8 cellular contexts compared by ENCODE assay signal in the genomic region with DNA sequence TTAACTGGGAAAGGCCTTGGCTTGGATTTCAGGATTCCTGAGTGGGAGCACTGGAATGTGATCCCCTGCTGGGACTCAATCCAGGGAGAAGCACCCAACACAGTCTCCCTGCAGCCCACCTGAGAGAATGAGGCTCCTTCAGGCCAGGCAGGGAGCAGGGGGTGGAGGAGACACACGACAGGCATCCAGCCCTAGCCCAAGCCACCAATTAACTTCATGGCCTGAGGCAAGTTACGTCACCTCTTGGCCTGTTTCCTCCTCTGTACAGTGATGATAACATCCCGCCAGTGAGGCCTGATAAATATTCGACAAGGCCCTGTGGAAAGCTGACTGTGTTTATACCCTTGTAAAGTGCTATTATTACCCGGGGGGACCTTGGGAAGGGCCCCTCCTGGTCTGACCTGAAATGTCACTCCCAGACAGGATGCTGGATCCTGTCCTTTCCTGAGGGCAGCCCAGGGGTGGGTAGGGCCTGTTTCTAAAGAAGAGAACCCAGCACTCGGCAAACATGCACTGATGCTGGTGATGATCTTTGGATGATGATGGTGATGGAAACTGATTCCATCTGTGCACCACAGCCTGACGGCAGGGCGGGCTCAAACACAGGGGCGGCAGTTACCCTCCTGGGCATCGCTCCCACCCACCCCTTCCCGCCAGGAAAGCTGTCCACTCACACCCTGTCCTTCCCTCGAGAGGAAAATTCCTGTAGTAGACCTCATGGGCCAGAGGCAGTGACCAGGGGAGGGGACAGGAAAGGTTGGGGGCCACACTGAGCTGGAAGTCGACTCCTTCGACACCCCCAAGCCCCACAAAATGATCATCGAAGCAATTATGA. TPM values are rescaled to one million over a fixed set of nuclear protein-coding genes. Genes with fewer than 3 reads are reported as not detected.
DNase-seq lines count a peak whose midpoint lies in the region; ATAC-seq and TF ChIP-seq lines count a peak whose summit lies in the region.
"Had no signal": no experiment of that assay in that cellular context is flagged by ENCODE, and none has a peak within 500 bp of the region (broad histone marks: within the 10 kb centered on the region; RNA-seq: fewer than 3 reads in every experiment).

No MANE protein-coding gene starts in this region.

- H3K4me3 ChIP-seq in HAP-1 = no peak overlapping the region
- no peak overlapping the region for H3K4me3 ChIP-seq in foreskin fibroblast (ENCODE audit: low read depth in 1 of 2, low read length in 2 of 2)
- H3K4me3 ChIP-seq in smooth muscle cell = no peak overlapping the region

- no peaks in the 10 kb centered on the region for H3K4me1 Mint-ChIP-seq in CD4-positive, alpha-beta T cell (ENCODE audit: low read depth)

- CTCF ChIA-PET in CD4-positive, alpha-beta T cell (lab: Charles Lee) = no interaction called here

- H3K9ac ChIP-seq in smooth muscle cell (ENCODE audit: low read depth) = no peak overlapping the region

- H4K20me1 ChIP-seq in smooth muscle cell (ENCODE audit: low read depth) = no peaks in the 10 kb centered on the region

- H3K9me3 Mint-ChIP-seq in CD4-positive, alpha-beta T cell = no peaks in the 10 kb centered on the region

- peak overlapping the region; percentile 10 for H3K27ac ChIP-seq in smooth muscle cell (ENCODE audit: low read depth)
- H3K27ac ChIP-seq in CD4-positive, alpha-beta T cell (ENCODE audit: low read depth, low read length) = no peak overlapping the region

- TF ChIP-seq CTCF in foreskin fibroblast (IDR thresholded peaks at IDR 0.05; ENCODE audit: low read depth, low read length) (no peak), smooth muscle cell (IDR thresholded peaks at IDR 0.05; ENCODE audit: borderline replicate concordance, insufficient read depth, poor library complexity, severe bottlenecking) (no peak)
- TF ChIP-seq CTCF in CD4-positive, alpha-beta T cell (IDR thresholded peaks at IDR 0.05) = no peak

- H3K27me3 ChIP-seq in HAP-1 (ENCODE audit: low read depth) (no peaks in the 10 kb centered on the region), smooth muscle cell (ENCODE audit: low read depth) (peaks cover 5% of the 10 kb centered on the region)
- no peaks in the 10 kb centered on the region for H3K27me3 ChIP-seq in CD4-positive, alpha-beta T cell (ENCODE audit: control insufficient read depth, insufficient read depth, low read length)

- H3K27ac Mint-ChIP-seq in CD4-positive, alpha-beta T cell = no peak overlapping the region

- H3K4me2 ChIP-seq in smooth muscle cell = no peak overlapping the region

- 53% methylated on average over 15 of the region's 15 CpGs for WGBS in smooth muscle cell (ENCODE audit: low lambda C conversion rate)

- H3K4me3 Mint-ChIP-seq in CD4-positive, alpha-beta T cell = no peak overlapping the region

- H3K79me2 ChIP-seq in smooth muscle cell (ENCODE audit: low read depth) = no peaks in the 10 kb centered on the region

- no peaks in the 10 kb centered on the region for H3K4me1 ChIP-seq in HAP-1
- H3K4me1 ChIP-seq in smooth muscle cell (ENCODE audit: low read depth) = no peaks in the 10 kb centered on the region

- no peak for ATAC-seq in CD4-positive, alpha-beta T cell (ENCODE audit: poor library complexity)

- in situ Hi-C loops in HAP-1 (cut with MboI; ENCODE audit: low sequenced_read_pairs) (no loop called here), SK-MEL-5 (cut with HindIII; ENCODE audit: low pct_unique_long_range_greater_than_20kb, low sequenced_read_pairs) (no loop called here)

- H3K9me3 ChIP-seq in HAP-1 (no peaks in the 10 kb centered on the region), smooth muscle cell (replicated peaks; ENCODE audit: low read depth) (no peaks in the 10 kb centered on the region)
- H3K9me3 ChIP-seq in CD4-positive, alpha-beta T cell (ENCODE audit: control insufficient read depth, low read length) = no peaks in the 10 kb centered on the region

- H3K36me3 Mint-ChIP-seq in CD4-positive, alpha-beta T cell (ENCODE audit: low read depth) = peaks cover 18% of the 10 kb centered on the region

- POLR2A ChIA-PET in CD4-positive, alpha-beta T cell (lab: Charles Lee) = no interaction called here

- peak; percentile 22 to 66 for DNase-seq in HAP-1 (ENCODE audit: low spot score in 2 of 2)
- peak; percentile 39 for DNase-seq in SK-MEL-5 (ENCODE audit: low read depth, low spot score)
- peak; percentile 88 to 96 for DNase-seq in foreskin fibroblast
- no peak for DNase-seq in smooth muscle cell (lab: John Stamatoyannopoulos, UW; ENCODE audit: unreplicated experiment)
- no peak for DNase-seq in putamen (ENCODE audit: low spot score)
- no peak for DNase-seq in CD4-positive, alpha-beta T cell
- DNase-seq in DMS79 treated with DMSO at 0.1 percent for 48 hours (lab: John Stamatoyannopoulos, UW) = no peak
- DNase-seq: activated CD4-positive, alpha-beta T cell treated with anti-CD3 and anti-CD28 coated beads for 4 hours had no signal

- no peaks in the 10 kb centered on the region for H3K27me3 Mint-ChIP-seq in CD4-positive, alpha-beta T cell

- no peak overlapping the region for H2AFZ ChIP-seq in smooth muscle cell (ENCODE audit: low read depth)

- intact Hi-C loops in CD4-positive, alpha-beta T cell (cut with DNase I, micrococcal nuclease) = no loop called here

- H3F3A ChIP-seq in smooth muscle cell (ENCODE audit: low read depth) = no peaks in the 10 kb centered on the region

- H3K36me3 ChIP-seq in HAP-1 (replicated peaks) (peaks cover 12% of the 10 kb centered on the region), smooth muscle cell (ENCODE audit: low read depth) (no peaks in the 10 kb centered on the region)

RNA-seq across cellular contexts. Expression of a gene that starts 12.4 kb away (rescaled TPM):
- total RNA-seq in SK-MEL-5 (2014; rRNA removed; shearing (Covaris generic)) = 0.61 and 2.2 TPM in 2 replicates
- polyA plus RNA-seq in SK-MEL-5 (2015; cell fraction: cytosol; rRNA removed) = 3.1 and 4.6 TPM in 2 replicates
- polyA plus RNA-seq in SK-MEL-5 (2015; cell fraction: nucleus; rRNA removed) = 7.5 and 11.9 TPM in 2 replicates
- total RNA-seq in smooth muscle cell = 3.1 and 5.6 TPM in 2 replicates
- polyA plus RNA-seq in smooth muscle cell = 4.8 and 6.4 TPM in 2 replicates
- 1 to 10 TPM; 4.6 to 5.4 TPM for total RNA-seq in CD4-positive, alpha-beta T cell

RNA-seq across cellular contexts. Expression of a gene that starts 13.3 kb away (rescaled TPM):
- not detected in 2 replicates for total RNA-seq in SK-MEL-5 (2014; rRNA removed; shearing (Covaris generic))
- 0.14 and 0.29 TPM in 2 replicates for polyA plus RNA-seq in SK-MEL-5 (2015; cell fraction: cytosol; rRNA removed)
- polyA plus RNA-seq in SK-MEL-5 (2015; cell fraction: nucleus; rRNA removed) = 5.1 and 17.0 TPM in 2 replicates
- 2.0 TPM in 1 of 2 replicates, not detected in the other for total RNA-seq in smooth muscle cell
- polyA plus RNA-seq in smooth muscle cell = 1.1 TPM in 1 of 2 replicates, not detected in the other
- total RNA-seq in CD4-positive, alpha-beta T cell = not detected

RNA-seq across cellular contexts. Expression of a gene that starts 20.1 kb away (rescaled TPM):
- total RNA-seq in SK-MEL-5 (2014; rRNA removed; shearing (Covaris generic)) = not detected in 2 replicates
- polyA plus RNA-seq in SK-MEL-5 (2015; cell fraction: cytosol; rRNA removed) = 0.13 TPM in 1 of 2 replicates, not detected in the other
- polyA plus RNA-seq in SK-MEL-5 (2015; cell fraction: nucleus; rRNA removed) = not detected in 2 replicates
- not detected in 2 replicates for total RNA-seq in smooth muscle cell
- not detected in 2 replicates for polyA plus RNA-seq in smooth muscle cell
- not detected for total RNA-seq in CD4-positive, alpha-beta T cell

RNA-seq across cellular contexts. Expression of a gene that starts 20.2 kb away (rescaled TPM):
- total RNA-seq in SK-MEL-5 (2014; rRNA removed; shearing (Covaris generic)) = 164 and 236 TPM in 2 replicates
- 351 and 557 TPM in 2 replicates for polyA plus RNA-seq in SK-MEL-5 (2015; cell fraction: cytosol; rRNA removed)
- 59.6 and 70.4 TPM in 2 replicates for polyA plus RNA-seq in SK-MEL-5 (2015; cell fraction: nucleus; rRNA removed)
- 194 and 253 TPM in 2 replicates for total RNA-seq in smooth muscle cell
- polyA plus RNA-seq in smooth muscle cell = 233 and 235 TPM in 2 replicates
- total RNA-seq in CD4-positive, alpha-beta T cell = 10 to 100 TPM; 78.8 to 83.2 TPM

RNA-seq across cellular contexts. Expression of a gene that starts 31.9 kb away (rescaled TPM):
- 1.9 and 3.7 TPM in 2 replicates for total RNA-seq in SK-MEL-5 (2014; rRNA removed; shearing (Covaris generic))
- 2.9 and 3.4 TPM in 2 replicates for polyA plus RNA-seq in SK-MEL-5 (2015; cell fraction: cytosol; rRNA removed)
- 3.5 and 12.5 TPM in 2 replicates for polyA plus RNA-seq in SK-MEL-5 (2015; cell fraction: nucleus; rRNA removed)
- total RNA-seq in smooth muscle cell = 3.3 and 15.7 TPM in 2 replicates
- 15.3 and 18.2 TPM in 2 replicates for polyA plus RNA-seq in smooth muscle cell
- total RNA-seq in CD4-positive, alpha-beta T cell = 10 to 100 TPM; 23.8 to 24.1 TPM

Comparison
In these comparisons a context has a peak if more than half of its experiments do, and no peak if none do; other contexts are left out.
1. DNase-seq: peak in HAP-1 (2 of 2), SK-MEL-5 (single experiment) and foreskin fibroblast (2 of 2); none in smooth muscle cell (single experiment), putamen (single experiment), CD4-positive, alpha-beta T cell (0 of 10) and DMS79 treated with DMSO at 0.1 percent for 48 hours (single experiment).